ENCODE assay signal across 32 cellular contexts in genomic region chr12:16269941-16270340, GRCh38. TPM values are rescaled to one million over a fixed set of nuclear protein-coding genes. Genes with fewer than 3 reads are reported as not detected.
"Had no signal": no experiment of that assay in that cellular context is flagged by ENCODE, and none has a peak within 500 bp of the region (broad histone marks: within the 10 kb centered on the region; RNA-seq: fewer than 3 reads in every experiment).

No MANE protein-coding gene starts in this region.

- H3K36me3 ChIP-seq: brain microvascular endothelial cell, MG63, SJCRH30 had no signal

- H3K4me1 ChIP-seq: SJCRH30 had no signal

- DNase-seq: activated CD4-positive, alpha-beta memory T cell treated with anti-CD3 and anti-CD28 coated beads for 36 hours; activated CD4-positive, alpha-beta T cell treated with anti-CD3 and anti-CD28 coated beads for 36 hours; activated CD4-positive, alpha-beta T cell treated with anti-CD3 and anti-CD28 coated beads, Interleukin-2, amount 50 U/mL, for 1 hour; activated CD8-positive, alpha-beta memory T cell treated with anti-CD3 and anti-CD28 coated beads, Interleukin-2, amount 50 U/mL, for 4 hours; activated effector memory CD4-positive, alpha-beta T cell treated with Interleukin-2 at 50 U/mL for 16 hours; activated naive CD4-positive, alpha-beta T cell treated with anti-CD3 and anti-CD28 coated beads, Interleukin-2, amount 10 ng/mL, durations not matched to agents 7 days and 5 days; activated naive CD8-positive, alpha-beta T cell treated with anti-CD3 and anti-CD28 coated beads for 36 hours; activated T-cell treated with anti-CD3 and anti-CD28 coated beads for 4 hours; activated T-cell treated with anti-CD3 and anti-CD28 coated beads, Interleukin-2, amount 50 U/mL, for 4 hours; amniotic stem cell; aorta; brain microvascular endothelial cell; central memory CD4-positive, alpha-beta T cell; Kasumi-1; KBM-7; MG63; NCI-H1048; NCI-H1436 treated with DMSO at 0.1 percent for 48 hours; NCI-H1930; NCI-H2081 treated with DMSO at 0.1 percent for 48 hours; NCI-H510A; SHP77; SJCRH30; T1000 had no signal

- H3K27ac ChIP-seq: brain microvascular endothelial cell, coronary artery, SJCRH30, SK-N-MC had no signal

- H3K4me3 ChIP-seq: coronary artery, MG63, SJCRH30, SK-N-MC had no signal

- H3K9me3 ChIP-seq: MG63, SJCRH30 had no signal

- H3K27me3 ChIP-seq: brain microvascular endothelial cell, MG63, SJCRH30 had no signal

- ATAC-seq: activated CD4-positive, alpha-beta T cell treated with anti-CD3 and anti-CD28 coated beads for 36 hours; activated CD4-positive, CD25-positive, alpha-beta regulatory T cell treated with anti-CD3 and anti-CD28 coated beads, Interleukin-2, amount 50 U/mL, for 24 hours; activated T-cell treated with anti-CD3 and anti-CD28 coated beads, Interleukin-2, amount 50 U/mL, for 4 hours; Panc1 had no signal

RNA-seq across cellular contexts. Expression of gene SLC15A5, which starts 7.5 kb away (rescaled TPM):
- total RNA-seq: activated CD4-positive, alpha-beta memory T cell treated with anti-CD3 and anti-CD28 coated beads for 36 hours; activated CD4-positive, alpha-beta T cell treated with anti-CD3 and anti-CD28 coated beads for 36 hours; activated naive CD8-positive, alpha-beta T cell treated with anti-CD3 and anti-CD28 coated beads for 36 hours; activated T-cell treated with anti-CD3 and anti-CD28 coated beads, Interleukin-2, amount 50 U/mL, for 4 hours; activated T-helper 1 cell treated with anti-CD3 and anti-CD28 coated beads, Interleukin-12 subunit alpha, Interleukin-12 subunit beta, Interleukin-2, Interleukin-4 antibody, amounts not matched to agents 30 ng/mL and 10 ng/mL and 1 ng/mL, durations not matched to agents 14 hours and 24 hours and 36 hours; aorta; RPMI7951; SJCRH30; T-helper 1 cell treated with Interleukin-12 subunit alpha and Interleukin-12 subunit beta and Interleukin-4 antibody, amounts not matched to agents 30 ng/mL and 1 ng/mL, for 36 hours; T-helper 2 cell treated with Interferon-gamma antibody and Interleukin-4, amounts not matched to agents 100 ng/mL and 5 ng/mL, for 36 hours had no signal
- polyA plus RNA-seq: aorta had no signal
